8 cellular contexts compared by ENCODE assay signal in the genomic region with DNA sequence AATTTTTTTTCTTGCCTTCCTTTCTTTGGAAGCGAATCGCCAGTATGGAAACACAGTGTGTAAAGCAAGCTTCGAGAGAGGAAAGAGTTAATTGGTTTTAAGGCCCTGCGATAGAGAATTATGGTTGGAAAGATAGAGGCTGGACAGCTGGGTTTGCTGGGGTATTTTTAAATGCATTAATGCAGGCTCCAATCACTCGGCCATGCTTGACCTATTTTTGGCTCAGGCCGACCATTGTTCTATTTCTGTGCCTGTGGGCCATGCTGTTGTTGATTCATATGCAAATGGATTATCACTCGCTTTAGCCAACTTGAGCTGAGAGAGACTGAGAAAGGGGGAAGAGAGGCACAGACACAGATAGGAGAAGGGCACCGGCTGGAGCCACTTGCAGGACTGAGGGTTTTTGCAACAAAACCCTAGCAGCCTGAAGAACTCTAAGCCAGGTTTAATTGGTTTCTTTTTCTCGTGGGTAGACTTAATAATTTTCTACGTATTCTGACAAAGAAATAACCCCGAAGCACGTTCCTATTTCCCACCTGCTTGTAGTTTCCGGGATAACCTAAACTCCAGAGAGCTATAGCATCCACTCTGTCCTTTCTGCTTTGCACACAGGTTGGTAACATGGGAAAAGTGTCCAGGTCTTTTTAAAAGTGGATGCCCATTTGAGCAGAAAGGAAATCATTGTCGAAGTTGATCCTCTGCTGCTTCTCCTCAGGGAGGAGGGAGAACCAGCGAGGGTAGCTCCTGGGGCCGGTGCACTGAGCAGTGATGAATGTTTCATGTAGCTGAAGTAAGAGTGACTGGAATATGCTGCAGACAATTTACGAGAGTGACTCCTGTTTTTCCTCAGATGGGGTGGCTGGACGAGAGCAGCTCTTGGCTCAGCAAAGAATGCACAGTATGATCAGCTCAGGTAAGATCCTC. TPM values are rescaled to one million over a fixed set of nuclear protein-coding genes. Genes with fewer than 3 reads are reported as not detected.
A peak's percentile ranks its signal among the peaks of the same experiment; 100 is the strongest.
DNase-seq lines count a peak whose midpoint lies in the region; ATAC-seq, FAIRE-seq and TF ChIP-seq lines count a peak whose summit lies in the region.

Gene HDAC9, plus strand, starts transcription at position 338 of the 924 bp plus-strand sequence. Its CDS starts 554 bp downstream, at position 892.

- no peaks in the 10 kb centered on the region for H3K27me3 ChIP-seq in adrenal gland
- H3K27me3 ChIP-seq in left ventricle myocardium inferior (ENCODE audit: low read depth), result no peaks in the 10 kb centered on the region
- no peaks in the 10 kb centered on the region for H3K27me3 ChIP-seq in pancreas

- H3K36me3 ChIP-seq in adrenal gland (replicated peaks in 1 of 2) (no peaks in the 10 kb centered on the region), left ventricle myocardium inferior (no peaks in the 10 kb centered on the region), pancreas (no peaks in the 10 kb centered on the region)

- 5 to 8% (median 6%) methylated on average over 18 of the region's 18 CpGs for WGBS in adrenal gland, 4 donors
- 21 to 26% methylated on average over 18 of the region's 18 CpGs for WGBS in pancreas, 2 donors

- peak; percentile 46 for DNase-seq in AG10803 (ENCODE audit: low read depth)
- DNase-seq in NCI-H2196 (lab: John Stamatoyannopoulos, UW; ENCODE audit: unreplicated experiment), result peak; percentile 63
- peak; percentile 21 to 65 (median 35) for DNase-seq in adrenal gland
- DNase-seq in left ventricle myocardium inferior, result peak; percentile 32
- peak in 1 of 6 donors; percentile 23 for DNase-seq in pancreas
- no peak for DNase-seq in activated CD4-positive, alpha-beta T cell treated with anti-CD3 and anti-CD28 coated beads, Interleukin-2, amount 50 U/mL, for 48 hours

- no peaks in the 10 kb centered on the region for H3K9me3 ChIP-seq in adrenal gland (replicated peaks in 1 of 3)
- no peaks in the 10 kb centered on the region for H3K9me3 ChIP-seq in left ventricle myocardium inferior (replicated peaks)
- no peaks in the 10 kb centered on the region for H3K9me3 ChIP-seq in pancreas

- FAIRE-seq in pancreas (lab: Jason Lieb, UNC), result no peak

- intact Hi-C loops in adrenal gland (cut with DNase I), result no loop called here
- intact Hi-C loops in left ventricle myocardium inferior (cut with micrococcal nuclease), result no loop called here
- intact Hi-C loops in pancreas (cut with DNase I), result no loop called here

- H3K4me1 ChIP-seq in adrenal gland (replicated peaks in 1 of 2) (peaks cover 0 to 12% of the 10 kb centered on the region in 2 donors), left ventricle myocardium inferior (peaks cover 63% of the 10 kb centered on the region), pancreas (peaks cover 0 to 12% (median 0%) of the 10 kb centered on the region in 3 donors)

- no peak for TF ChIP-seq POLR2A in adrenal gland (IDR thresholded peaks at IDR 0.05)

- H3K27ac ChIP-seq in adrenal gland (no peak within 1 kb of the TSS), left ventricle myocardium inferior (replicated peaks) (peak within 1 kb of the TSS; percentile 93), pancreas (peak within 1 kb of the TSS in 1 of 4 donors; percentile 26)

- TF ChIP-seq CTCF in AG10803 (conservative IDR thresholded peaks at IDR 0.05; ENCODE audit: low read length) (no peak), adrenal gland (IDR thresholded peaks at IDR 0.05) (no peak), left ventricle myocardium inferior (IDR thresholded peaks at IDR 0.05; ENCODE audit: borderline replicate concordance) (no peak), pancreas (IDR thresholded peaks at IDR 0.05) (no peak)

- peak within 1 kb of the TSS; percentile 50 for H3K4me3 ChIP-seq in AG10803 (ENCODE audit: low read length)
- H3K4me3 ChIP-seq in adrenal gland, result peak within 1 kb of the TSS in 2 of 4 donors; percentile 3 to 48
- peak within 1 kb of the TSS; percentile 68 for H3K4me3 ChIP-seq in left ventricle myocardium inferior
- peak within 1 kb of the TSS in 2 of 4 donors; percentile 7 to 35 for H3K4me3 ChIP-seq in pancreas

- ATAC-seq in GM18870 (IDR thresholded peaks at IDR 0.05; ENCODE audit: unreplicated experiment), result peak; percentile 93
- ATAC-seq in HG03045 (IDR thresholded peaks at IDR 0.05; ENCODE audit: unreplicated experiment), result peak; percentile 89
- ATAC-seq in pancreas, result peak in 3 of 4 donors; percentile 74 to 77 (median 74)

RNA-seq across cellular contexts. Expression of gene HDAC9, which starts in this region (rescaled TPM):
- total RNA-seq in adrenal gland (10 to 100 TPM in 3 of 8 donors, 1 to 10 TPM in 5; 2.6 to 23.1 (median 6.1) TPM), left ventricle myocardium inferior (39.6 TPM), pancreas (10 to 100 TPM in 1 of 6 donors, 1 to 10 TPM in 5; 1.3 to 12.3 (median 3.5) TPM)
- polyA plus RNA-seq in adrenal gland (1 to 10 TPM; 2.7 to 8.1 (median 7.7) TPM), pancreas (1 to 10 TPM; 1.5 to 4.8 TPM)

Comparison
In these comparisons a context has a peak if more than half of its experiments do, and no peak if none do; other contexts are left out.
1. DNase-seq: peak in AG10803 (single experiment), NCI-H2196 (single experiment), adrenal gland (7 of 7) and left ventricle myocardium inferior (single experiment); none in activated CD4-positive, alpha-beta T cell treated with anti-CD3 and anti-CD28 coated beads, Interleukin-2, amount 50 U/mL, for 48 hours (0 of 2).
2. Peak in every context shown above with its lines, with median percentiles within 50 percentile points of each other: ATAC-seq.